ENCODE assay signal across 9 cellular contexts in the genomic region with DNA sequence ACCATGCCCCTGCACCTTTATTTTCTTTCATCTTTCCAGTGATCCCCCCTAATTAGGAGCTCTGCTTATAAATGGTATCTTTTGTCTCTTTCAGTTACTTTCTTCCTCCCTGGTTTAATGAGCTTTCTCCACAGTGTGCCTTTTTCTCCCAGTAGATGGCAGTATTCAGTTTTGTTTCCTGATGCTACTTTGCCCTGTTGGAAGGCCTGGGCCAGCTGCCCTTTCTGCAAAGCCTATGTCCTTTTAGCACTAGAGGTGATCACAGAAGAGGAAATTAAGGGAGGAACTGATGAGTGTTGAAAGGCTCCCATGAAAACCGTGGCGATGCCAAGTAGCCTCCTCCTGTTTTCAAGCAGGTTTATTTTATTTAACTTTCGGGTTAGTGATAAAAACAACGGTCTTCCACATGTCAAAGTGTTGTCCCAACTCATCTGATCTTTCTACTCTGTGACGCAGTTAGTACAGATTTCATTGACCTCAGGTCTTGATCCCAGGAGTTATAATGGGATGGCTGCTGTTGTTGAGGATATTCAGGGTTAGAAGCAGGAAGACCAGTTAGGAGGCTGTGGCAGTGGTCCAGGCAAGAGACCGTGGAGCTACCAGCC.
DNase-seq lines count a peak whose midpoint lies in the region; ATAC-seq and TF ChIP-seq lines count a peak whose summit lies in the region.
"Had no signal": no experiment of that assay in that cellular context is flagged by ENCODE, and none has a peak within 500 bp of the region (broad histone marks: within the 10 kb centered on the region; RNA-seq: fewer than 3 reads in every experiment).

No MANE protein-coding gene starts in this region.

- H3K9me3 ChIP-seq in colonic mucosa = no peaks in the 10 kb centered on the region
- no peaks in the 10 kb centered on the region for H3K9me3 ChIP-seq in liver (ENCODE audit: control insufficient read depth in 4 of 4, low read length in 3 of 4)

- intact Hi-C loops in colonic mucosa (cut with DNase I) = loop anchor here (5.0 to 10.0 kb wide), 2 partner anchors 234 to 702 kb away; no protein-coding TSS in a partner anchor

- H3K9ac ChIP-seq in colonic mucosa (ENCODE audit: low read depth in 2 of 2, low read length in 2 of 2) = no peak overlapping the region
- no peak overlapping the region for H3K9ac ChIP-seq in liver (ENCODE audit: low read depth in 1 of 2, low read length in 2 of 2)

- peak; percentile 79 for ATAC-seq in GM19324 (IDR thresholded peaks at IDR 0.05; ENCODE audit: low FRiP score, unreplicated experiment)
- ATAC-seq in HG03469 (IDR thresholded peaks at IDR 0.05; ENCODE audit: unreplicated experiment) = peak; percentile 60

- no peaks in the 10 kb centered on the region for H3K4me1 ChIP-seq in colonic mucosa
- peaks cover 0 to 2% (median 0%) of the 10 kb centered on the region in 4 donors for H3K4me1 ChIP-seq in liver (ENCODE audit: control insufficient read depth in 4 of 4, insufficient read depth in 4 of 4, low read length in 3 of 4)

- TF ChIP-seq RAD21 in liver (IDR thresholded peaks at IDR 0.05) = peak; percentile 96 to 97

- TF ChIP-seq CTCF in colonic mucosa (IDR thresholded peaks at IDR 0.05) (peak; percentile 54), liver (IDR thresholded peaks at IDR 0.05; ENCODE audit: low read depth, low read length, missing input control) (peak; percentile 93)

- H3K27me3 ChIP-seq in colonic mucosa (no peaks in the 10 kb centered on the region), liver (ENCODE audit: control insufficient read depth in 4 of 4, insufficient read depth in 4 of 4, low read length in 3 of 4) (no peaks in the 10 kb centered on the region)

- DNase-seq in CD1c-positive myeloid dendritic cell (ENCODE audit: extremely low spot score) = peak; percentile 46
- peak; percentile 73 for DNase-seq in NCI-H82 (lab: John Stamatoyannopoulos, UW)
- DNase-seq in colonic mucosa = peak; percentile 49
- DNase-seq in GOT3 (lab: John Stamatoyannopoulos, UW) = no peak
- DNase-seq in cortex of kidney (lab: John Stamatoyannopoulos, UW) = no peak
- DNase-seq: naive B cell had no signal

- H3K27ac ChIP-seq in colonic mucosa (no peak overlapping the region), liver (ENCODE audit: low read depth in 1 of 2, low read length in 2 of 2) (no peak overlapping the region)

- WGBS in liver = 44% methylated on average over 6 of the region's 6 CpGs

- H3K4me3 ChIP-seq in colonic mucosa (no peak overlapping the region), liver (ENCODE audit: low read depth in 1 of 3, low read length in 3 of 3) (no peak overlapping the region)

- H3K36me3 ChIP-seq in colonic mucosa (no peaks in the 10 kb centered on the region), liver (ENCODE audit: control insufficient read depth in 4 of 4, insufficient read depth in 3 of 4, low read depth in 1 of 4, low read length in 3 of 4) (no peaks in the 10 kb centered on the region)

TF ChIP-seq in liver, 16 proteins besides CTCF, POLR2A, EP300 and RAD21:
- TF ChIP-seq, protein P1, sequence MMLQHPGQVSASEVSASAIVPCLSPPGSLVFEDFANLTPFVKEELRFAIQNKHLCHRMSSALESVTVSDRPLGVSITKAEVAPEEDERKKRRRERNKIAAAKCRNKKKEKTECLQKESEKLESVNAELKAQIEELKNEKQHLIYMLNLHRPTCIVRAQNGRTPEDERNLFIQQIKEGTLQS (IDR thresholded peaks at IDR 0.05) = no peak
- TF ChIP-seq, protein P2, sequence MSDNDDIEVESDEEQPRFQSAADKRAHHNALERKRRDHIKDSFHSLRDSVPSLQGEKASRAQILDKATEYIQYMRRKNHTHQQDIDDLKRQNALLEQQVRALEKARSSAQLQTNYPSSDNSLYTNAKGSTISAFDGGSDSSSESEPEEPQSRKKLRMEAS (IDR thresholded peaks at IDR 0.05) = no peak
- TF ChIP-seq JUND (IDR thresholded peaks at IDR 0.05) = no peak
- no peak for TF ChIP-seq TAF1 (conservative IDR thresholded peaks at IDR 0.05)
- no peak for TF ChIP-seq FOXA1 (IDR thresholded peaks at IDR 0.05)
- TF ChIP-seq, protein P3, sequence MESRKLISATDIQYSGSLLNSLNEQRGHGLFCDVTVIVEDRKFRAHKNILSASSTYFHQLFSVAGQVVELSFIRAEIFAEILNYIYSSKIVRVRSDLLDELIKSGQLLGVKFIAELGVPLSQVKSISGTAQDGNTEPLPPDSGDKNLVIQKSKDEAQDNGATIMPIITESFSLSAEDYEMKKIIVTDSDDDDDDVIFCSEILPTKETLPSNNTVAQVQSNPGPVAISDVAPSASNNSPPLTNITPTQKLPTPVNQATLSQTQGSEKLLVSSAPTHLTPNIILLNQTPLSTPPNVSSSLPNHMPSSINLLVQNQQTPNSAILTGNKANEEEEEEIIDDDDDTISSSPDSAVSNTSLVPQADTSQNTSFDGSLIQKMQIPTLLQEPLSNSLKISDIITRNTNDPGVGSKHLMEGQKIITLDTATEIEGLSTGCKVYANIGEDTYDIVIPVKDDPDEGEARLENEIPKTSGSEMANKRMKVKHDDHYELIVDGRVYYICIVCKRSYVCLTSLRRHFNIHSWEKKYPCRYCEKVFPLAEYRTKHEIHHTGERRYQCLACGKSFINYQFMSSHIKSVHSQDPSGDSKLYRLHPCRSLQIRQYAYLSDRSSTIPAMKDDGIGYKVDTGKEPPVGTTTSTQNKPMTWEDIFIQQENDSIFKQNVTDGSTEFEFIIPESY (IDR thresholded peaks at IDR 0.05) = no peak
- TF ChIP-seq SP1 (IDR thresholded peaks at IDR 0.05) = peak; percentile 35
- peak; percentile 10 for TF ChIP-seq HNF4G (IDR thresholded peaks at IDR 0.05)
- TF ChIP-seq, protein P4, sequence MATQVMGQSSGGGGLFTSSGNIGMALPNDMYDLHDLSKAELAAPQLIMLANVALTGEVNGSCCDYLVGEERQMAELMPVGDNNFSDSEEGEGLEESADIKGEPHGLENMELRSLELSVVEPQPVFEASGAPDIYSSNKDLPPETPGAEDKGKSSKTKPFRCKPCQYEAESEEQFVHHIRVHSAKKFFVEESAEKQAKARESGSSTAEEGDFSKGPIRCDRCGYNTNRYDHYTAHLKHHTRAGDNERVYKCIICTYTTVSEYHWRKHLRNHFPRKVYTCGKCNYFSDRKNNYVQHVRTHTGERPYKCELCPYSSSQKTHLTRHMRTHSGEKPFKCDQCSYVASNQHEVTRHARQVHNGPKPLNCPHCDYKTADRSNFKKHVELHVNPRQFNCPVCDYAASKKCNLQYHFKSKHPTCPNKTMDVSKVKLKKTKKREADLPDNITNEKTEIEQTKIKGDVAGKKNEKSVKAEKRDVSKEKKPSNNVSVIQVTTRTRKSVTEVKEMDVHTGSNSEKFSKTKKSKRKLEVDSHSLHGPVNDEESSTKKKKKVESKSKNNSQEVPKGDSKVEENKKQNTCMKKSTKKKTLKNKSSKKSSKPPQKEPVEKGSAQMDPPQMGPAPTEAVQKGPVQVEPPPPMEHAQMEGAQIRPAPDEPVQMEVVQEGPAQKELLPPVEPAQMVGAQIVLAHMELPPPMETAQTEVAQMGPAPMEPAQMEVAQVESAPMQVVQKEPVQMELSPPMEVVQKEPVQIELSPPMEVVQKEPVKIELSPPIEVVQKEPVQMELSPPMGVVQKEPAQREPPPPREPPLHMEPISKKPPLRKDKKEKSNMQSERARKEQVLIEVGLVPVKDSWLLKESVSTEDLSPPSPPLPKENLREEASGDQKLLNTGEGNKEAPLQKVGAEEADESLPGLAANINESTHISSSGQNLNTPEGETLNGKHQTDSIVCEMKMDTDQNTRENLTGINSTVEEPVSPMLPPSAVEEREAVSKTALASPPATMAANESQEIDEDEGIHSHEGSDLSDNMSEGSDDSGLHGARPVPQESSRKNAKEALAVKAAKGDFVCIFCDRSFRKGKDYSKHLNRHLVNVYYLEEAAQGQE (IDR thresholded peaks at IDR 0.05) = no peak
- TF ChIP-seq YY1 (IDR thresholded peaks at IDR 0.05) = no peak
- no peak for TF ChIP-seq EGR1 (IDR thresholded peaks at IDR 0.05; ENCODE audit: low read depth in 2 of 2)
- peak; percentile 4 to 53 for TF ChIP-seq RXRA (IDR thresholded peaks at IDR 0.05)
- TF ChIP-seq FOXA2 (IDR thresholded peaks at IDR 0.05) = no peak
- peak; percentile 67 for TF ChIP-seq NR2F2 (IDR thresholded peaks at IDR 0.05)
- TF ChIP-seq HNF4A (conservative IDR thresholded peaks at IDR 0.05) = peak; percentile 53 to 69
- TF ChIP-seq GABPA (IDR thresholded peaks at IDR 0.05 in 1 of 2, conservative IDR thresholded peaks at IDR 0.05 in 1 of 2) = no peak

Comparison
In these comparisons a context has a peak if more than half of its experiments do, and no peak if none do; other contexts are left out.
1. DNase-seq: peak in CD1c-positive myeloid dendritic cell (single experiment), NCI-H82 (single experiment) and colonic mucosa (single experiment); none in GOT3 (single experiment) and cortex of kidney (single experiment).